In genomic region chr16:88706288-88706964, GRCh38 we compare ENCODE assay signal across 8 cellular contexts. TPM values are rescaled to one million over a fixed set of nuclear protein-coding genes. Genes with fewer than 3 reads are reported as not detected.
DNase-seq lines count a peak whose midpoint lies in the region; ATAC-seq, FAIRE-seq and TF ChIP-seq lines count a peak whose summit lies in the region.

Gene CTU2, plus strand, starts transcription at chr16:88706503. Its CDS starts 28 bp downstream, at chr16:88706531.
Gene RNF166, minus strand, starts transcription at chr16:88706408. Its CDS starts 83 bp downstream, at chr16:88706325.

- TF ChIP-seq CTCF in H1 (IDR thresholded peaks at IDR 0.05; ENCODE audit: control extremely low read depth in 1 of 3, insufficient read depth in 1 of 3, low read depth in 1 of 3, low read length in 3 of 3) = no peak

- POLR2A ChIA-PET in H1 (lab: Charles Lee; ENCODE audit: partially characterized antibody) = interaction anchor here (1.0 to 2.3 kb wide), 6 partner anchors 8 to 106 kb away, joined by 3 to 8 read pairs (median 3); no protein-coding TSS in a partner anchor

- no peak within 1 kb of the TSS for H2BK20ac ChIP-seq in H1 (ENCODE audit: low read length)

- peak; percentile 99 for DNase-seq in GM19240 (ENCODE audit: insufficient read length, low spot score)
- DNase-seq in NOMO-1 (lab: John Stamatoyannopoulos, UW; ENCODE audit: unreplicated experiment in 2 of 2) = peak; percentile 79
- peak; percentile 88 to 92 (median 90) for DNase-seq in activated CD8-positive, alpha-beta memory T cell treated with anti-CD3 and anti-CD28 coated beads for 48 hours (ENCODE audit: low read depth in 2 of 3, low spot score in 2 of 3)
- peak; percentile 53 to 97 for DNase-seq in H1 (ENCODE audit: low read depth in 1 of 2, low spot score in 2 of 2)
- peak; percentile 88 for DNase-seq in mesenchymal stem cell
- DNase-seq in stimulated activated CD8-positive, alpha-beta memory T cell treated with anti-CD3 and anti-CD28 coated beads, Interleukin-12 subunit alpha, Interleukin-12 subunit beta, amount 100 ng/mL, for 24 hours (ENCODE audit: extremely low read depth) = peak; percentile 89

- H2BK12ac ChIP-seq in H1 (ENCODE audit: low read depth, low read length) (no peak within 1 kb of the TSS), mesenchymal stem cell (ENCODE audit: low read length in 2 of 2) (no peak within 1 kb of the TSS)

- H4K8ac ChIP-seq in H1 (ENCODE audit: extremely low read depth, insufficient read depth, low read length) (peak within 1 kb of the TSS; percentile 91), mesenchymal stem cell (ENCODE audit: low read length) (peak within 1 kb of the TSS; percentile 91)

- ATAC-seq in HG03460 (IDR thresholded peaks at IDR 0.05; ENCODE audit: unreplicated experiment) = peak; percentile 60

- H3K9me3 ChIP-seq in BLaER1 treated with 17β-estradiol and CSF1 and Interleukin-3, amounts not matched to agents 10 nM and 100 nM (replicated peaks in 1 of 11) = no peaks in the 10 kb centered on the region
- no peaks in the 10 kb centered on the region for H3K9me3 ChIP-seq in H1 (ENCODE audit: insufficient read depth in 2 of 2, low read depth in 1 of 2, low read length in 1 of 2)
- H3K9me3 ChIP-seq in mesenchymal stem cell (ENCODE audit: control insufficient read depth, low read length) = no peaks in the 10 kb centered on the region

- peak in 1 of 2 experiments; percentile 74; a peak in 2 of 3 replicates for TF ChIP-seq POLR2A in H1 (IDR thresholded peaks at IDR 0.05; ENCODE audit: control extremely low read depth in 1 of 2, low read depth in 2 of 2, low read length in 2 of 2)

- H3K4me2 ChIP-seq in BLaER1 treated with 17β-estradiol and CSF1 and Interleukin-3, amounts not matched to agents 10 nM and 100 nM = peak within 1 kb of the TSS; percentile 96 to 100 (median 99)
- H3K4me2 ChIP-seq in H1 (ENCODE audit: insufficient read depth in 1 of 2, low read depth in 2 of 2, low read length in 2 of 2) (peak within 1 kb of the TSS; percentile 90 to 98), mesenchymal stem cell (ENCODE audit: low read length, poor library complexity, severe bottlenecking) (peak within 1 kb of the TSS; percentile 89)

- H2BK15ac ChIP-seq in H1 (ENCODE audit: low read length) (no peak within 1 kb of the TSS), mesenchymal stem cell (ENCODE audit: low read depth, poor library complexity, severe bottlenecking) (peak within 1 kb of the TSS; percentile 81)

- H4K5ac ChIP-seq in H1 (ENCODE audit: insufficient read length, low read depth, low read length) = no peak within 1 kb of the TSS

- H4K20me1 ChIP-seq in BLaER1 treated with 17β-estradiol and CSF1 and Interleukin-3, amounts not matched to agents 10 nM and 100 nM = peaks cover 0 to 70% (median 51%) of the 10 kb centered on the region in 11 experiments; a peak in 19 of 22 replicates
- H4K20me1 ChIP-seq in H1 (replicated peaks in 1 of 2; ENCODE audit: control insufficient read depth in 1 of 2, insufficient read depth in 2 of 2, low read length in 2 of 2) = peaks cover 1 to 4% of the 10 kb centered on the region in 2 experiments

- FAIRE-seq in H1 (lab: Jason Lieb, UNC) = no peak

- peaks cover 0 to 47% (median 20%) of the 10 kb centered on the region in 11 experiments; a peak in 19 of 22 replicates for H3K36me3 ChIP-seq in BLaER1 treated with 17β-estradiol and CSF1 and Interleukin-3, amounts not matched to agents 10 nM and 100 nM
- H3K36me3 ChIP-seq in H1 (ENCODE audit: control insufficient read depth in 2 of 4, insufficient read depth in 4 of 4, low read length in 3 of 4) = no peaks in the 10 kb centered on the region
- H3K36me3 ChIP-seq in mesenchymal stem cell (ENCODE audit: control insufficient read depth in 1 of 2, insufficient read depth in 2 of 2, low read depth in 1 of 2, low read length in 2 of 2) = peaks cover 0 to 48% of the 10 kb centered on the region in 2 experiments

- H2AFZ ChIP-seq in H1 (ENCODE audit: low read length) = peak within 1 kb of the TSS; percentile 68; the same call in 1 of the 2 replicates
- peak within 1 kb of the TSS; percentile 90 for H2AFZ ChIP-seq in mesenchymal stem cell (ENCODE audit: low read depth, low read length)

- no peak within 1 kb of the TSS for H3K56ac ChIP-seq in H1 (replicated peaks; ENCODE audit: insufficient read length, low read depth, low read length)

- no peak within 1 kb of the TSS for H2BK5ac ChIP-seq in H1 (ENCODE audit: low read depth, low read length)
- no peak within 1 kb of the TSS for H2BK5ac ChIP-seq in mesenchymal stem cell (ENCODE audit: low read depth, low read length, poor library complexity, severe bottlenecking)

- H3K23ac ChIP-seq in H1 (ENCODE audit: insufficient read length) = no peak within 1 kb of the TSS
- H3K23ac ChIP-seq in mesenchymal stem cell (ENCODE audit: low read length in 2 of 2) = peak within 1 kb of the TSS in 1 of 2 experiments; percentile 80

- 2% methylated on average over 73 of the region's 76 CpGs; no CpG with 5 or more reads in 1 of the 2 experiments for WGBS in H1 (ENCODE audit: extremely low coverage in 1 of 2, insufficient coverage in 1 of 2, insufficient read length in 1 of 2, insufficient replicate concordance in 2 of 2, low coverage in 1 of 2, low lambda C conversion rate in 2 of 2, missing lambda C conversion rate in 1 of 2), 2 experiments
- WGBS in mesenchymal stem cell = under 1% methylated on average over 52 of the region's 76 CpGs

- H2BK120ac ChIP-seq in H1 (replicated peaks; ENCODE audit: low read depth, low read length) (no peak within 1 kb of the TSS), mesenchymal stem cell (ENCODE audit: low read depth, low read length) (peak within 1 kb of the TSS; percentile 39)

- H3K79me1 ChIP-seq in H1 (ENCODE audit: low read depth, low read length) = peaks cover 16% of the 10 kb centered on the region
- peaks cover 45% of the 10 kb centered on the region for H3K79me1 ChIP-seq in mesenchymal stem cell (replicated peaks; ENCODE audit: low read length, poor library complexity, severe bottlenecking)

- H3K4ac ChIP-seq in H1 (replicated peaks; ENCODE audit: insufficient read length, low read depth, low read length) (no peak within 1 kb of the TSS), mesenchymal stem cell (ENCODE audit: low read depth in 1 of 2, low read length in 2 of 2) (peak within 1 kb of the TSS; percentile 54 to 75)

- H3K14ac ChIP-seq in H1 (ENCODE audit: insufficient read length) (no peak within 1 kb of the TSS), mesenchymal stem cell (ENCODE audit: low read length in 2 of 2) (peak within 1 kb of the TSS in 1 of 2 experiments; percentile 62)

- H3K18ac ChIP-seq in H1 (ENCODE audit: extremely low read depth, low read length) (no peak within 1 kb of the TSS), mesenchymal stem cell (ENCODE audit: low read depth in 1 of 2, low read length in 2 of 2) (peak within 1 kb of the TSS; percentile 74 to 76)

- TF ChIP-seq EP300 in H1 (IDR thresholded peaks at IDR 0.05; ENCODE audit: borderline replicate concordance in 1 of 2, low read depth in 2 of 2, low read length in 2 of 2) = peak in 1 of 2 experiments; percentile 82; a peak in 1 of 3 replicates

- H2AK5ac ChIP-seq in H1 (ENCODE audit: low read depth, low read length) = no peak within 1 kb of the TSS
- no peak within 1 kb of the TSS for H2AK5ac ChIP-seq in mesenchymal stem cell (ENCODE audit: low read length, severe bottlenecking)

- peaks cover 0 to 39% of the 10 kb centered on the region in 2 experiments; a peak in 2 of 4 replicates for H3K79me2 ChIP-seq in H1 (ENCODE audit: control insufficient read depth in 1 of 2, insufficient read depth in 2 of 2, low read length in 2 of 2)

- H3K27me3 ChIP-seq in BLaER1 treated with 17β-estradiol and CSF1 and Interleukin-3, amounts not matched to agents 10 nM and 100 nM = peaks cover 0 to 26% (median 19%) of the 10 kb centered on the region in 11 experiments; a peak in 13 of 22 replicates
- H3K27me3 ChIP-seq in H1 (replicated peaks in 1 of 4; ENCODE audit: control insufficient read depth in 3 of 4, extremely low read depth in 1 of 4, insufficient read depth in 3 of 4, low read length in 3 of 4) = no peaks in the 10 kb centered on the region
- no peaks in the 10 kb centered on the region for H3K27me3 ChIP-seq in mesenchymal stem cell (ENCODE audit: control insufficient read depth in 1 of 2, insufficient read depth in 1 of 2, low read length in 2 of 2)

- peak within 1 kb of the TSS; percentile 81 to 95 (median 89) for H3K9ac ChIP-seq in BLaER1 treated with 17β-estradiol and CSF1 and Interleukin-3, amounts not matched to agents 10 nM and 100 nM
- H3K9ac ChIP-seq in H1 (replicated peaks in 1 of 4; ENCODE audit: extremely low read depth in 1 of 4, low read depth in 3 of 4, low read length in 3 of 4) = peak within 1 kb of the TSS; percentile 55 to 94 (median 84)
- peak within 1 kb of the TSS; percentile 93 for H3K9ac ChIP-seq in mesenchymal stem cell (ENCODE audit: low read length)

- H3K27ac ChIP-seq in BLaER1 treated with 17β-estradiol and CSF1 and Interleukin-3, amounts not matched to agents 10 nM and 100 nM = peak within 1 kb of the TSS; percentile 80 to 96 (median 88)
- H3K27ac ChIP-seq in H1 (ENCODE audit: low read depth, low read length) (no peak within 1 kb of the TSS; the same call in 1 of the 2 replicates), mesenchymal stem cell (ENCODE audit: low read length, poor library complexity, severe bottlenecking) (peak within 1 kb of the TSS; percentile 8)

- no peak within 1 kb of the TSS for H4K91ac ChIP-seq in H1 (replicated peaks; ENCODE audit: insufficient read length, low read length)
- peak within 1 kb of the TSS; percentile 46 for H4K91ac ChIP-seq in mesenchymal stem cell (ENCODE audit: low read length)

- peak within 1 kb of the TSS; percentile 85 to 99 (median 94) for H3K4me3 ChIP-seq in BLaER1 treated with 17β-estradiol and CSF1 and Interleukin-3, amounts not matched to agents 10 nM and 100 nM
- H3K4me3 ChIP-seq in H1 (ENCODE audit: extremely low read depth in 1 of 4, insufficient read depth in 2 of 4, low read depth in 3 of 4, low read length in 4 of 4) (peak within 1 kb of the TSS; percentile 86 to 100 (median 92)), mesenchymal stem cell (ENCODE audit: insufficient read depth in 1 of 2, low read depth in 1 of 2, low read length in 2 of 2) (peak within 1 kb of the TSS; percentile 95 to 99)

- H3K4me1 ChIP-seq in BLaER1 treated with 17β-estradiol and CSF1 and Interleukin-3, amounts not matched to agents 10 nM and 100 nM = peaks cover 55 to 84% (median 67%) of the 10 kb centered on the region in 10 experiments
- H3K4me1 ChIP-seq in H1 (replicated peaks in 1 of 4; ENCODE audit: control insufficient read depth in 3 of 4, insufficient read depth in 4 of 4, low read length in 3 of 4) (peaks cover 0 to 6% (median 3%) of the 10 kb centered on the region in 4 experiments; a peak in 4 of 7 replicates), mesenchymal stem cell (ENCODE audit: control insufficient read depth, insufficient read depth, low read depth, low read length) (peaks cover 31% of the 10 kb centered on the region)

- CTCF ChIA-PET in H1 (lab: Charles Lee; ENCODE audit: partially characterized antibody) = interaction anchor here (1.0 to 3.3 kb wide), 5 partner anchors 9 to 73 kb away, joined by 3 to 14 read pairs (median 6); no protein-coding TSS in a partner anchor

- H3K23me2 ChIP-seq in H1 (ENCODE audit: low read depth, low read length) = peaks cover 15% of the 10 kb centered on the region; the same call in 1 of the 2 replicates

- TF ChIP-seq RAD21 in H1 (IDR thresholded peaks at IDR 0.05 in 1 of 2, conservative IDR thresholded peaks at IDR 0.05 in 1 of 2; ENCODE audit: low read depth in 2 of 2, low read length in 2 of 2) = no peak

RNA-seq across cellular contexts. Expression of gene CTU2, which starts in this region (rescaled TPM):
- 42.9 and 49.7 TPM in 2 replicates for total RNA-seq in H1 (2021; fragmentation: NEBNext Ultra II Directional; extraction: Animal tissue kit (Norgen Biotek cat#: 25700))
- polyA plus RNA-seq in H1 (2011; rRNA removed) = 32.7 and 45.4 TPM in 2 replicates
- polyA plus RNA-seq in H1 (2011; cell fraction: cytosol; rRNA removed) = 29.7 TPM
- 60.2 TPM for polyA plus RNA-seq in H1 (2011; cell fraction: nucleus; rRNA removed)
- polyA plus RNA-seq in H1 (2012, experiment 1 of 2) = 22.3 to 36.0 TPM (median 28.1 TPM) in 4 replicates
- 31.0 TPM for polyA plus RNA-seq in H1 (2012, experiment 2 of 2)
- polyA plus RNA-seq in H1 (2013, experiment 1 of 2) = 62.2 TPM
- 60.5 TPM for polyA plus RNA-seq in H1 (2013, experiment 2 of 2)
- polyA minus RNA-seq in H1 (2011; rRNA and poly(A)+ RNA removed) = 10.7 and 10.9 TPM in 2 replicates
- 19.5 TPM for polyA minus RNA-seq in H1 (2011; cell fraction: cytosol; rRNA and poly(A)+ RNA removed)
- polyA minus RNA-seq in H1 (2011; cell fraction: nucleus; rRNA and poly(A)+ RNA removed) = 20.0 TPM
- 34.1 TPM for polyA plus RNA-seq in mesenchymal stem cell (2013, experiment 1 of 2)
- 31.6 TPM for polyA plus RNA-seq in mesenchymal stem cell (2013, experiment 2 of 2)

RNA-seq across cellular contexts. Expression of gene RNF166, which starts in this region (rescaled TPM):
- 28.7 and 31.2 TPM in 2 replicates for total RNA-seq in H1 (2021; fragmentation: NEBNext Ultra II Directional; extraction: Animal tissue kit (Norgen Biotek cat#: 25700))
- 29.8 and 36.6 TPM in 2 replicates for polyA plus RNA-seq in H1 (2011; rRNA removed)
- polyA plus RNA-seq in H1 (2011; cell fraction: cytosol; rRNA removed) = 33.3 TPM
- 86.5 TPM for polyA plus RNA-seq in H1 (2011; cell fraction: nucleus; rRNA removed)
- 11.9 to 24.8 TPM (median 22.4 TPM) in 4 replicates for polyA plus RNA-seq in H1 (2012, experiment 1 of 2)
- polyA plus RNA-seq in H1 (2012, experiment 2 of 2) = 21.8 TPM
- polyA plus RNA-seq in H1 (2013, experiment 1 of 2) = 24.2 TPM
- 22.1 TPM for polyA plus RNA-seq in H1 (2013, experiment 2 of 2)
- polyA minus RNA-seq in H1 (2011; rRNA and poly(A)+ RNA removed) = 11.7 and 12.3 TPM in 2 replicates
- polyA minus RNA-seq in H1 (2011; cell fraction: cytosol; rRNA and poly(A)+ RNA removed) = 23.6 TPM
- polyA minus RNA-seq in H1 (2011; cell fraction: nucleus; rRNA and poly(A)+ RNA removed) = 24.6 TPM
- polyA plus RNA-seq in mesenchymal stem cell (2013, experiment 1 of 2) = 12.6 TPM
- 10.8 TPM for polyA plus RNA-seq in mesenchymal stem cell (2013, experiment 2 of 2)
